ENCODE assay signal across 8 cellular contexts in the genomic region with DNA sequence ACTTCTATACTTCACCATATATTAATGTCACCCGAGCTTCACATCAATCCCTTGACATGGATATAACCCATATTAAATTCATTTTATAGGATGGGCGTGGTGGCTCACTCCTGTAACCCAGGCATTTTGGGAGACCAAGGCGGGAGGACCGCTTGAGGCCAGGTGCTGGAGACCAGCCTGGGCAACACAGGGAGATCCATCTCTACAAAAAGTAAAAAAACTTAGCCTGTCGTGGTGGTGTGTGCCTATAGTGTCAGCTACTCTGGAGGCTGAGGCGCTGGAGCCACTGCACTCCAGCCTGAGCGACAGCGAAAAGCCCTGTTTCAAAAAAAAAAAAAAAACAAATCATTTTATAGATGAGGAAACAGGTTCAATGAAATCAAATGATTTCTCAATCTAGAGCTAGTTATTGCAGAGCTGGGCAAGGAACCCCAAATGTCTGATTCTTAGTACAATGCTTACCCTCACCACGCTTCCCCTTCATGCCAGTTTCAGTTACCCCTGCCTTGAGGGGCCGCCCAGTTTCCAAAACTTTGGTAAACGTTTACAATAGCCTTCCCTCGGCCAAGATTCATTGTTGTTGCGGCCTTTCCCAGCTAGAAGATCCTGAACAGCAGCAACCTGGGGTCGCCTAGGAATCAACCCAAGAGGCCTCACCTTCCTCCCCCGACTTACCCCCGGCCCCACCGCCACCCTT. TPM values are rescaled to one million over a fixed set of nuclear protein-coding genes. Genes with fewer than 3 reads are reported as not detected.
DNase-seq lines count a peak whose midpoint lies in the region; FAIRE-seq and TF ChIP-seq lines count a peak whose summit lies in the region.

No MANE protein-coding gene starts in this region.

- TF ChIP-seq CTCF in AG04450 (IDR thresholded peaks at IDR 0.05; ENCODE audit: low read depth, low read length) (no peak), HL-60 (IDR thresholded peaks at IDR 0.05; ENCODE audit: insufficient read depth, low read length) (no peak), breast epithelium (IDR thresholded peaks at IDR 0.05) (no peak)

- peak overlapping the region; percentile 94 for H3K27ac ChIP-seq in AG04450 (ENCODE audit: low read depth, low read length)
- peak overlapping the region; percentile 87 for H3K27ac ChIP-seq in HL-60 (replicated peaks)
- peak overlapping the region; percentile 88 to 96 for H3K27ac ChIP-seq in breast epithelium
- H3K27ac ChIP-seq in mucosa of rectum (ENCODE audit: low read depth in 2 of 2, low read length in 2 of 2) = peak overlapping the region; percentile 89 to 95

- H3K36me3 ChIP-seq in breast epithelium = no peaks in the 10 kb centered on the region
- peaks cover 14 to 17% of the 10 kb centered on the region in 2 donors for H3K36me3 ChIP-seq in mucosa of rectum (ENCODE audit: control insufficient read depth in 2 of 2, insufficient read depth in 2 of 2, low read length in 2 of 2)

- H3K9ac ChIP-seq in mucosa of rectum (ENCODE audit: low read depth in 1 of 2, low read length in 2 of 2) = peak overlapping the region; percentile 68 to 90

- DNase-seq in AG04450 (ENCODE audit: low read depth, low spot score) = no peak
- no peak for DNase-seq in HL-60 (ENCODE audit: low read depth in 1 of 2, low spot score in 1 of 2)
- no peak for DNase-seq in breast epithelium (ENCODE audit: low spot score in 2 of 2)
- no peak for DNase-seq in RCC 7860 (ENCODE audit: low spot score)
- DNase-seq in cerebellum (ENCODE audit: low spot score) = no peak
- no peak for DNase-seq in activated gamma-delta T cell (lab: John Stamatoyannopoulos, UW)
- DNase-seq in germinal center (ENCODE audit: low spot score) = no peak

- no peak for FAIRE-seq in RCC 7860 (lab: Jason Lieb, UNC)

- CTCF ChIA-PET in AG04450 (lab: Charles Lee) = interaction anchor here (0.6 to 2.9 kb wide), 9 partner anchors 35 to 267 kb away, joined by 3 to 19 read pairs (median 4); a partner anchor contains a TSS

- POLR2A ChIA-PET in AG04450 (lab: Yijun Ruan, JAX) = interaction anchor here (0.6 to 1.9 kb wide), 5 partner anchors 13 to 194 kb away, joined by 3 to 11 read pairs (median 3); no protein-coding TSS in a partner anchor

- intact Hi-C loops in breast epithelium (cut with DNase I; ENCODE audit: low total_unique reads) = no loop called here

- TF ChIP-seq POLR2A in breast epithelium (IDR thresholded peaks at IDR 0.05) = no peak

- peak overlapping the region; percentile 93 for H3K4me3 ChIP-seq in AG04450 (ENCODE audit: low read depth, low read length)
- H3K4me3 ChIP-seq in HL-60 (replicated peaks; ENCODE audit: insufficient read depth, low read length) = peak overlapping the region; percentile 77
- peak overlapping the region; percentile 71 to 81 (median 78) for H3K4me3 ChIP-seq in breast epithelium
- H3K4me3 ChIP-seq in mucosa of rectum (ENCODE audit: low read length in 2 of 2) = peak overlapping the region; percentile 81 to 92

- peaks cover 5 to 6% of the 10 kb centered on the region in 2 donors for H3K4me1 ChIP-seq in breast epithelium
- H3K4me1 ChIP-seq in mucosa of rectum (ENCODE audit: control insufficient read depth in 2 of 2, insufficient read depth in 2 of 2, low read length in 2 of 2) = peaks cover 11 to 12% of the 10 kb centered on the region in 2 donors

- no peaks in the 10 kb centered on the region; the same call in 1 of the 2 replicates for H3K9me3 ChIP-seq in AG04450 (ENCODE audit: control insufficient read depth, insufficient read depth, low read length)
- no peaks in the 10 kb centered on the region for H3K9me3 ChIP-seq in breast epithelium
- no peaks in the 10 kb centered on the region for H3K9me3 ChIP-seq in mucosa of rectum (ENCODE audit: control insufficient read depth in 2 of 2, low read length in 2 of 2)

- no peaks in the 10 kb centered on the region for H3K27me3 ChIP-seq in AG04450 (ENCODE audit: control insufficient read depth, insufficient read depth, low read length)
- no peaks in the 10 kb centered on the region for H3K27me3 ChIP-seq in HL-60 (ENCODE audit: insufficient read depth, poor library complexity, severe bottlenecking)
- H3K27me3 ChIP-seq in breast epithelium = no peaks in the 10 kb centered on the region
- no peaks in the 10 kb centered on the region for H3K27me3 ChIP-seq in mucosa of rectum (ENCODE audit: control insufficient read depth in 2 of 2, insufficient read depth in 2 of 2, low read length in 2 of 2)

RNA-seq across cellular contexts. Expression of a gene that starts 0.8 kb away (rescaled TPM):
- 282 and 292 TPM in 2 replicates for polyA plus RNA-seq in AG04450 (2011; rRNA removed)
- 170 and 211 TPM in 2 replicates for polyA minus RNA-seq in AG04450 (2011; rRNA and poly(A)+ RNA removed)
- total RNA-seq in breast epithelium = 100 to 1,000 TPM; 120 to 144 (median 129) TPM
- total RNA-seq in cerebellum = 74.6 TPM

RNA-seq across cellular contexts. Expression of a gene that starts 8.1 kb away (rescaled TPM):
- polyA plus RNA-seq in AG04450 (2011; rRNA removed) = not detected in 2 replicates
- polyA minus RNA-seq in AG04450 (2011; rRNA and poly(A)+ RNA removed) = not detected in 2 replicates
- total RNA-seq in breast epithelium (not detected), cerebellum (not detected)

RNA-seq across cellular contexts. Expression of a gene that starts 23.4 kb away (rescaled TPM):
- polyA plus RNA-seq in AG04450 (2011; rRNA removed) = 10.1 and 11.0 TPM in 2 replicates
- polyA minus RNA-seq in AG04450 (2011; rRNA and poly(A)+ RNA removed) = 13.6 and 18.6 TPM in 2 replicates
- total RNA-seq in breast epithelium (1 to 10 TPM; 2.2 to 5.2 (median 3.2) TPM), cerebellum (17.5 TPM)

RNA-seq across cellular contexts. Expression of a gene that starts 24.0 kb away (rescaled TPM):
- 7.8 and 8.4 TPM in 2 replicates for polyA plus RNA-seq in AG04450 (2011; rRNA removed)
- polyA minus RNA-seq in AG04450 (2011; rRNA and poly(A)+ RNA removed) = 9.9 and 18.3 TPM in 2 replicates
- total RNA-seq in breast epithelium (10 to 100 TPM; 10.8 to 24.1 (median 19.4) TPM), cerebellum (5.2 TPM)

RNA-seq across cellular contexts. Expression of a gene that starts 51.6 kb away (rescaled TPM):
- 77.0 and 82.9 TPM in 2 replicates for polyA plus RNA-seq in AG04450 (2011; rRNA removed)
- 121 and 131 TPM in 2 replicates for polyA minus RNA-seq in AG04450 (2011; rRNA and poly(A)+ RNA removed)
- total RNA-seq in breast epithelium = 10 to 100 TPM in 2 of 3 donors, 1 to 10 TPM in 1; 3.2 to 24.0 (median 18.7) TPM
- total RNA-seq in cerebellum = 7.4 TPM
